ENCODE assay signal across 1 cellular context in genomic region chr1:166693158-166693557, GRCh38.
A peak's percentile ranks its signal among the peaks of the same experiment; 100 is the strongest.
TF ChIP-seq lines count a peak whose summit lies in the region.

No MANE protein-coding gene starts in this region.

TF ChIP-seq in K562, 482 proteins besides CTCF, POLR2A, EP300 and RAD21 (continued from another document):
- TF ChIP-seq FOXP4 (CRISPR knock-in tag; IDR thresholded peaks at IDR 0.05; ENCODE audit: borderline replicate concordance), result no peak
- TF ChIP-seq IFI16 (CRISPR knock-in tag; IDR thresholded peaks at IDR 0.05), result peak; percentile 59; the same call in 1 of the 2 replicates
- TF ChIP-seq ZFP30 (CRISPR knock-in tag; IDR thresholded peaks at IDR 0.05; ENCODE audit: borderline replicate concordance), result no peak
- TF ChIP-seq SP2 (IDR thresholded peaks at IDR 0.05; ENCODE audit: extremely low read depth, low read depth, low read length, poor library complexity, severe bottlenecking), result no peak
- 0 out of 2 replicates have a peak, but pooled peaks have one; percentile 43 for TF ChIP-seq ZBTB34 (CRISPR knock-in tag; IDR thresholded peaks at IDR 0.05)
- TF ChIP-seq ZHX1 (conservative IDR thresholded peaks at IDR 0.05; ENCODE audit: low read length), result no peak
- no peak for TF ChIP-seq CCAR2 (IDR thresholded peaks at IDR 0.05; ENCODE audit: low read depth, low read length)
- TF ChIP-seq ZNF23 (CRISPR knock-in tag; IDR thresholded peaks at IDR 0.05), result peak; percentile 65; the same call in 1 of the 2 replicates
- peak; percentile 73 for TF ChIP-seq ZNF398 (CRISPR knock-in tag; IDR thresholded peaks at IDR 0.05)
- no peak for TF ChIP-seq SRSF1 (IDR thresholded peaks at IDR 0.05; ENCODE audit: low read depth, low read length)
- TF ChIP-seq THAP7 (CRISPR knock-in tag; IDR thresholded peaks at IDR 0.05), result no peak
- TF ChIP-seq KLF6 (CRISPR knock-in tag; IDR thresholded peaks at IDR 0.05; ENCODE audit: borderline replicate concordance), result peak; percentile 97
- TF ChIP-seq PHF20 (IDR thresholded peaks at IDR 0.05; ENCODE audit: partially characterized antibody), result no peak
- TF ChIP-seq HNRNPL (IDR thresholded peaks at IDR 0.05; ENCODE audit: low read depth, low read length), result no peak
- TF ChIP-seq GTF2A2 (tag; IDR thresholded peaks at IDR 0.05), result peak; percentile 89
- peak; percentile 80 for TF ChIP-seq ELF2 (CRISPR knock-in tag; IDR thresholded peaks at IDR 0.05)
- peak; percentile 93 for TF ChIP-seq ZNF311 (CRISPR knock-in tag; IDR thresholded peaks at IDR 0.05)
- no peak for TF ChIP-seq KHSRP (IDR thresholded peaks at IDR 0.05)
- TF ChIP-seq NFXL1 (CRISPR knock-in tag; IDR thresholded peaks at IDR 0.05), result peak; percentile 85; the same call in 1 of the 2 replicates
- TF ChIP-seq HOMEZ (CRISPR knock-in tag; IDR thresholded peaks at IDR 0.05), result 0 out of 2 replicates have a peak, but pooled peaks have one; percentile 57
- TF ChIP-seq BRF2 (IDR thresholded peaks at IDR 0.05; ENCODE audit: borderline replicate concordance, insufficient read depth, insufficient read length), result no peak
- TF ChIP-seq DMBX1 (CRISPR knock-in tag; IDR thresholded peaks at IDR 0.05; ENCODE audit: borderline replicate concordance), result peak; percentile 98
- 0 out of 2 replicates have a peak, but pooled peaks have one; percentile 67 for TF ChIP-seq ZNF197 (CRISPR knock-in tag; IDR thresholded peaks at IDR 0.05; ENCODE audit: low read depth)
- no peak for TF ChIP-seq ZNF436 (CRISPR knock-in tag; IDR thresholded peaks at IDR 0.05)
- peak; percentile 99 for TF ChIP-seq ZNF592 (IDR thresholded peaks at IDR 0.05)
- peak; percentile 77 for TF ChIP-seq ZFP1 (CRISPR knock-in tag; IDR thresholded peaks at IDR 0.05)
- TF ChIP-seq ZNF696 (CRISPR knock-in tag; conservative IDR thresholded peaks at IDR 0.05), result no peak
- peak; percentile 92 for TF ChIP-seq ERF (CRISPR knock-in tag; IDR thresholded peaks at IDR 0.05)
- no peak for TF ChIP-seq PREB (CRISPR knock-in tag; IDR thresholded peaks at IDR 0.05)
- TF ChIP-seq NR2C2 (CRISPR knock-in tag; IDR thresholded peaks at IDR 0.05), result no peak
- TF ChIP-seq NR2C2 (tag; IDR thresholded peaks at IDR 0.05), result peak; percentile 5; the same call in 1 of the 2 replicates
- no peak for TF ChIP-seq NR2C1 (IDR thresholded peaks at IDR 0.05)
- peak; percentile 83 for TF ChIP-seq NR2C1 (tag; IDR thresholded peaks at IDR 0.05)
- TF ChIP-seq ZNF740 (CRISPR knock-in tag; IDR thresholded peaks at IDR 0.05), result no peak
- TF ChIP-seq ZNF740 (tag; IDR thresholded peaks at IDR 0.05), result peak in 1 of 2 experiments; percentile 88; a peak in 2 of 4 replicates
- TF ChIP-seq MEF2D (tag; conservative IDR thresholded peaks at IDR 0.05; ENCODE audit: low read depth), result peak; percentile 87
- TF ChIP-seq SMARCC2 (IDR thresholded peaks at IDR 0.05; ENCODE audit: low read depth), result no peak
- no peak for TF ChIP-seq ADNP (tag; IDR thresholded peaks at IDR 0.05)
- TF ChIP-seq FOXJ3 (CRISPR knock-in tag; IDR thresholded peaks at IDR 0.05), result no peak
- TF ChIP-seq PTRF (tag; IDR thresholded peaks at IDR 0.05), result peak; percentile 92
- peak in 1 of 2 experiments; percentile 88; a peak in 2 of 4 replicates for TF ChIP-seq ZNF639 (CRISPR knock-in tag; conservative IDR thresholded peaks at IDR 0.05 in 1 of 2, IDR thresholded peaks at IDR 0.05 in 1 of 2)
- TF ChIP-seq IRF1 (CRISPR knock-in tag; IDR thresholded peaks at IDR 0.05; ENCODE audit: borderline replicate concordance), result no peak
